ENCODE assay signal across 20 cellular contexts in genomic region chr5:83277953-83278352, GRCh38.
DNase-seq lines count a peak whose midpoint lies in the region; ATAC-seq and TF ChIP-seq lines count a peak whose summit lies in the region.
"Had no signal": no experiment of that assay in that cellular context is flagged by ENCODE, and none has a peak within 500 bp of the region (broad histone marks: within the 10 kb centered on the region; RNA-seq: fewer than 3 reads in every experiment).

No MANE protein-coding gene starts in this region.

- H3K27ac ChIP-seq in OCI-LY3 (ENCODE audit: low read length), result peak overlapping the region; percentile 61
- H3K27ac ChIP-seq: hepatocyte had no signal

- no peaks in the 10 kb centered on the region for H3K79me2 ChIP-seq in OCI-LY3 (ENCODE audit: low read length)
- H3K79me2 ChIP-seq: hepatocyte had no signal

- H3K36me3 ChIP-seq in OCI-LY3 (replicated peaks; ENCODE audit: low read depth, low read length), result no peaks in the 10 kb centered on the region

- H3K9ac ChIP-seq in OCI-LY3 (ENCODE audit: low read length), result peak overlapping the region; percentile 34; the same call in 1 of the 2 replicates

- H3K9me3 ChIP-seq in OCI-LY3 (ENCODE audit: insufficient read depth, low read length), result no peaks in the 10 kb centered on the region

- no peaks in the 10 kb centered on the region for H3K36me3 Mint-ChIP-seq in activated T-cell treated with anti-CD3 and anti-CD28 coated beads, Interleukin-2, amount 50 U/mL, for 24 hours (ENCODE audit: low read depth)
- no peaks in the 10 kb centered on the region for H3K36me3 Mint-ChIP-seq in endothelial cell (ENCODE audit: low read depth, unreplicated experiment)

- H3K4me3 Mint-ChIP-seq in activated T-cell treated with anti-CD3 and anti-CD28 coated beads, Interleukin-2, amount 50 U/mL, for 24 hours, result no peak overlapping the region
- no peak overlapping the region for H3K4me3 Mint-ChIP-seq in endothelial cell (ENCODE audit: unreplicated experiment)

- intact Hi-C loops in cardiac septum (cut with DNase I), result no loop called here

- no peaks in the 10 kb centered on the region for H3K4me1 Mint-ChIP-seq in activated T-cell treated with anti-CD3 and anti-CD28 coated beads, Interleukin-2, amount 50 U/mL, for 24 hours (ENCODE audit: low read depth)
- no peaks in the 10 kb centered on the region for H3K4me1 Mint-ChIP-seq in endothelial cell (ENCODE audit: unreplicated experiment)

- in situ Hi-C loops in GM13977 (cut with MboI; ENCODE audit: low pct_unique_long_range_greater_than_20kb, low sequenced_read_pairs, unreplicated experiment), result no loop called here

- ATAC-seq in GM19452 (IDR thresholded peaks at IDR 0.05; ENCODE audit: unreplicated experiment) (peak; percentile 82), HG02938 (IDR thresholded peaks at IDR 0.05; ENCODE audit: unreplicated experiment) (peak; percentile 79)

- H4K20me1 ChIP-seq in OCI-LY3 (ENCODE audit: insufficient read depth, low read length), result no peaks in the 10 kb centered on the region

- peak; percentile 19 for DNase-seq in GM13977 (ENCODE audit: low spot score)
- DNase-seq in activated T-cell treated with anti-CD3 and anti-CD28 coated beads, Interleukin-2, amount 50 U/mL, for 24 hours, result no peak
- no peak for DNase-seq in endothelial cell (ENCODE audit: low spot score)
- no peak for DNase-seq in cardiac septum (ENCODE audit: low spot score)
- DNase-seq in CD1c-positive myeloid dendritic cell (ENCODE audit: extremely low spot score), result no peak
- DNase-seq: activated CD4-positive, alpha-beta T cell treated with anti-CD3 and anti-CD28 coated beads for 4 hours; C1 segment of cervical spinal cord; DMS153; GF-D8; mammary epithelial cell; NCI-H1092 treated with DMSO at 0.1 percent for 48 hours; NCI-H526; OCI-M1; retina; SHP77 had no signal

- peak overlapping the region; percentile 45 for H3K4me2 ChIP-seq in OCI-LY3 (ENCODE audit: low read length)
- H3K4me2 ChIP-seq: hepatocyte had no signal

- TF ChIP-seq CTCF in GM13977 (IDR thresholded peaks at IDR 0.05; ENCODE audit: extremely low read depth, insufficient read depth, missing control alignments), result no peak
- TF ChIP-seq CTCF in OCI-LY3 (IDR thresholded peaks at IDR 0.05; ENCODE audit: low read depth, low read length), result no peak
- TF ChIP-seq CTCF in endothelial cell (IDR thresholded peaks at IDR 0.05; ENCODE audit: unreplicated experiment), result no peak

- H3K27me3 Mint-ChIP-seq in activated T-cell treated with anti-CD3 and anti-CD28 coated beads, Interleukin-2, amount 50 U/mL, for 24 hours, result no peaks in the 10 kb centered on the region
- H3K27me3 Mint-ChIP-seq in endothelial cell (ENCODE audit: unreplicated experiment), result no peaks in the 10 kb centered on the region

- peaks cover 2% of the 10 kb centered on the region for H3K9me3 Mint-ChIP-seq in activated T-cell treated with anti-CD3 and anti-CD28 coated beads, Interleukin-2, amount 50 U/mL, for 24 hours
- no peaks in the 10 kb centered on the region for H3K9me3 Mint-ChIP-seq in endothelial cell (ENCODE audit: unreplicated experiment)
- H3K9me3 Mint-ChIP-seq: activated T-helper 2 cell treated with anti-CD3 and anti-CD28 coated beads, Interferon-gamma antibody, Interleukin-2, Interleukin-4, amounts not matched to agents 10 μg/mL and 5 μg/mL and 100 μg/mL, durations not matched to agents 14 hours and 24 hours and 36 hours had no signal

- H3K4me1 ChIP-seq in OCI-LY3 (ENCODE audit: low read length), result peaks cover 39% of the 10 kb centered on the region

- H3K4me3 ChIP-seq in OCI-LY3 (ENCODE audit: low read length), result no peak overlapping the region
- H3K4me3 ChIP-seq: hepatocyte had no signal

- no peak overlapping the region for H2AFZ ChIP-seq in OCI-LY3 (ENCODE audit: low read depth, low read length)
- H2AFZ ChIP-seq: hepatocyte had no signal

- H3K27ac Mint-ChIP-seq in activated T-cell treated with anti-CD3 and anti-CD28 coated beads, Interleukin-2, amount 50 U/mL, for 24 hours, result no peak overlapping the region
- no peak overlapping the region for H3K27ac Mint-ChIP-seq in endothelial cell (ENCODE audit: unreplicated experiment)
- H3K27ac Mint-ChIP-seq: activated T-helper 2 cell treated with anti-CD3 and anti-CD28 coated beads, Interferon-gamma antibody, Interleukin-2, Interleukin-4, amounts not matched to agents 10 μg/mL and 5 μg/mL and 100 μg/mL, durations not matched to agents 14 hours and 24 hours and 36 hours had no signal

- H3K27me3 ChIP-seq in OCI-LY3 (ENCODE audit: low read depth, low read length), result no peaks in the 10 kb centered on the region
- H3K27me3 ChIP-seq: hepatocyte had no signal
